8 cellular contexts compared by ENCODE assay signal in genomic region chr10:126041804-126042231, GRCh38.
DNase-seq lines count a peak whose midpoint lies in the region; ATAC-seq, FAIRE-seq and TF ChIP-seq lines count a peak whose summit lies in the region.

No MANE protein-coding gene starts in this region.

- no peaks in the 10 kb centered on the region for H3K27me3 Mint-ChIP-seq in T-helper 2 cell treated with Interferon-gamma antibody and Interleukin-4, amounts not matched to agents 5 μg/mL and 100 μg/mL, for 36 hours (ENCODE audit: low read depth)

- in situ Hi-C loops in brain microvascular endothelial cell (cut with HindIII; ENCODE audit: low pct_ligation_motif_present, low sequenced_read_pairs): no loop called here

- H3K4me2 ChIP-seq in BLaER1: peak overlapping the region; percentile 82

- H3K4me1 Mint-ChIP-seq in T-helper 2 cell treated with Interferon-gamma antibody and Interleukin-4, amounts not matched to agents 5 μg/mL and 100 μg/mL, for 36 hours (ENCODE audit: low read depth): peaks cover 5% of the 10 kb centered on the region

- peak overlapping the region; percentile 23; the same call in 1 of the 2 replicates for H3K9ac ChIP-seq in BLaER1
- H3K9ac ChIP-seq in kidney (ENCODE audit: low read length in 2 of 2): peak overlapping the region in 1 of 2 donors; percentile 62

- DNase-seq in GM19238 (ENCODE audit: insufficient read length, low spot score): peak; percentile 83
- DNase-seq in T-helper 2 cell treated with Interferon-gamma antibody and Interleukin-4, amounts not matched to agents 5 μg/mL and 100 μg/mL, for 36 hours (ENCODE audit: low spot score): peak; percentile 64
- DNase-seq in brain microvascular endothelial cell: peak; percentile 90
- DNase-seq in kidney: peak; percentile 97
- DNase-seq in stimulated activated CD4-positive, alpha-beta T cell treated with anti-CD3 and anti-CD28 coated beads, Interleukin-1b, Interleukin-23, amount 100 ng/mL, for 24 hours (ENCODE audit: low read depth in 4 of 4, low spot score in 1 of 4): peak; percentile 3 to 51 (median 24)
- no peak for DNase-seq in NCI-H524 (lab: John Stamatoyannopoulos, UW)

- FAIRE-seq in kidney (lab: Jason Lieb, UNC): peak; percentile 76

- peak overlapping the region; percentile 68 for H3K27ac Mint-ChIP-seq in T-helper 2 cell treated with Interferon-gamma antibody and Interleukin-4, amounts not matched to agents 5 μg/mL and 100 μg/mL, for 36 hours

- H3K27ac ChIP-seq in BLaER1: peak overlapping the region; percentile 67
- peak overlapping the region; percentile 9 for H3K27ac ChIP-seq in brain microvascular endothelial cell
- peak overlapping the region; percentile 29 to 48 for H3K27ac ChIP-seq in kidney (ENCODE audit: low read depth in 2 of 2, low read length in 2 of 2)

- no peaks in the 10 kb centered on the region for H4K20me1 ChIP-seq in BLaER1

- peak; percentile 98 for ATAC-seq in HG03342 (IDR thresholded peaks at IDR 0.05; ENCODE audit: unreplicated experiment)

- no peaks in the 10 kb centered on the region for H3K36me3 Mint-ChIP-seq in T-helper 2 cell treated with Interferon-gamma antibody and Interleukin-4, amounts not matched to agents 5 μg/mL and 100 μg/mL, for 36 hours (ENCODE audit: low read depth)

- H3K4me1 ChIP-seq in BLaER1: peaks cover 28% of the 10 kb centered on the region
- H3K4me1 ChIP-seq in kidney (ENCODE audit: control insufficient read depth in 1 of 2, insufficient read depth in 1 of 2, low read depth in 1 of 2, low read length in 2 of 2): peaks cover 10 to 16% of the 10 kb centered on the region in 2 donors

- TF ChIP-seq CTCF in brain microvascular endothelial cell (IDR thresholded peaks at IDR 0.05; ENCODE audit: low read depth, low read length, missing control alignments) (no peak), kidney (IDR thresholded peaks at IDR 0.05; ENCODE audit: borderline replicate concordance, extremely low read depth, insufficient read depth) (no peak)

- H3K4me3 Mint-ChIP-seq in T-helper 2 cell treated with Interferon-gamma antibody and Interleukin-4, amounts not matched to agents 5 μg/mL and 100 μg/mL, for 36 hours: peak overlapping the region; percentile 30

- H3K36me3 ChIP-seq in BLaER1 (no peaks in the 10 kb centered on the region), brain microvascular endothelial cell (replicated peaks) (no peaks in the 10 kb centered on the region), kidney (ENCODE audit: control insufficient read depth in 1 of 2, insufficient read depth in 2 of 2, low read length in 2 of 2) (no peaks in the 10 kb centered on the region)

- intact Hi-C loops in kidney (cut with DNase I): no loop called here

- no peaks in the 10 kb centered on the region for H3K9me3 Mint-ChIP-seq in T-helper 2 cell treated with Interferon-gamma antibody and Interleukin-4, amounts not matched to agents 5 μg/mL and 100 μg/mL, for 36 hours

- H3K4me3 ChIP-seq in BLaER1 (peak overlapping the region; percentile 37; the same call in 1 of the 2 replicates), brain microvascular endothelial cell (ENCODE audit: low read depth, low read length) (no peak overlapping the region), kidney (ENCODE audit: low read length in 2 of 2) (peak overlapping the region in 1 of 2 donors; percentile 35)

- H3K9me3 ChIP-seq in BLaER1 (no peaks in the 10 kb centered on the region), kidney (ENCODE audit: control insufficient read depth in 1 of 2, low read length in 2 of 2) (no peaks in the 10 kb centered on the region)

- no peaks in the 10 kb centered on the region for H3K27me3 ChIP-seq in BLaER1
- no peaks in the 10 kb centered on the region for H3K27me3 ChIP-seq in brain microvascular endothelial cell (replicated peaks)

Comparison
In these comparisons a context has a peak if more than half of its experiments do, and no peak if none do; other contexts are left out.
1. H3K27ac ChIP-seq: peak in every context shown above with its lines; median percentile 67 in BLaER1; 38 in kidney; 9 in brain microvascular endothelial cell.
2. DNase-seq: peak in GM19238 (single experiment), T-helper 2 cell treated with Interferon-gamma antibody and Interleukin-4, amounts not matched to agents 5 μg/mL and 100 μg/mL, for 36 hours (single experiment), brain microvascular endothelial cell (single experiment), kidney (single experiment) and stimulated activated CD4-positive, alpha-beta T cell treated with anti-CD3 and anti-CD28 coated beads, Interleukin-1b, Interleukin-23, amount 100 ng/mL, for 24 hours (4 of 4); none in NCI-H524 (0 of 2).